In genomic region chr2:195658541-195658890, GRCh38 we compare ENCODE assay signal across 8 cellular contexts. TPM values are rescaled to one million over a fixed set of nuclear protein-coding genes. Genes with fewer than 3 reads are reported as not detected.
DNase-seq lines count a peak whose midpoint lies in the region; ATAC-seq and TF ChIP-seq lines count a peak whose summit lies in the region.

No MANE protein-coding gene starts in this region.

- no peak for TF ChIP-seq POLR2A in thyroid gland (IDR thresholded peaks at IDR 0.05)
- TF ChIP-seq POLR2A in GM18505 (IDR thresholded peaks at IDR 0.05; ENCODE audit: borderline replicate concordance, extremely low read depth, insufficient read depth, insufficient read length), result no peak

- intact Hi-C loops in thyroid gland (cut with DNase I), result no loop called here

- TF ChIP-seq CTCF in astrocyte of the spinal cord (IDR thresholded peaks at IDR 0.05; ENCODE audit: low read depth, low read length) (no peak), thyroid gland (IDR thresholded peaks at IDR 0.05) (no peak)

- no peaks in the 10 kb centered on the region for H3K36me3 ChIP-seq in thyroid gland

- no peaks in the 10 kb centered on the region for H3K27me3 ChIP-seq in thyroid gland

- 0% methylated on average over 1 of the region's 1 CpG for WGBS in thyroid gland, 2 donors

- no peaks in the 10 kb centered on the region for H3K9me3 ChIP-seq in thyroid gland

- H3K4me1 ChIP-seq in thyroid gland, result peaks cover 5 to 10% of the 10 kb centered on the region in 2 donors

- H3K27ac ChIP-seq in thyroid gland, result peak overlapping the region; percentile 97 to 99 (median 97)

- in situ Hi-C loops in astrocyte of the spinal cord (cut with HindIII; ENCODE audit: low sequenced_read_pairs), result no loop called here

- peak; percentile 22 for DNase-seq in stimulated activated CD4-positive, alpha-beta T cell treated with anti-CD3 and anti-CD28 coated beads, Interleukin-2, amount 100 ng/mL, for 4 hours (ENCODE audit: low read depth)
- DNase-seq in stimulated activated CD4-positive, alpha-beta T cell treated with anti-CD3 and anti-CD28 coated beads, Interleukin-12 subunit alpha, Interleukin-12 subunit beta, amount 100 ng/mL, for 4 hours, result no peak
- DNase-seq in NCI-H82 (lab: John Stamatoyannopoulos, UW), result peak; percentile 58
- peak; percentile 88 for DNase-seq in astrocyte of the spinal cord (ENCODE audit: low read depth, low spot score)
- DNase-seq in left kidney (ENCODE audit: low read depth, low spot score), result peak; percentile 37
- DNase-seq in thyroid gland, result no peak
- DNase-seq in DMS114 treated with DMSO at 0.1 percent for 48 hours (lab: John Stamatoyannopoulos, UW; ENCODE audit: unreplicated experiment), result no peak

- H3K4me3 ChIP-seq in astrocyte of the spinal cord (ENCODE audit: low read depth, low read length), result peak overlapping the region; percentile 89
- H3K4me3 ChIP-seq in thyroid gland (replicated peaks in 1 of 3), result peak overlapping the region; percentile 80 to 93 (median 92)

- no peak for ATAC-seq in GM18505 (IDR thresholded peaks at IDR 0.05; ENCODE audit: unreplicated experiment)

RNA-seq across cellular contexts. Expression of gene SLC39A10, which starts 1.5 kb away (rescaled TPM):
- 100 to 1,000 TPM in 2 of 4 donors, 10 to 100 TPM in 2; 74.4 to 119 (median 93.5) TPM for total RNA-seq in thyroid gland

Comparison
In these comparisons a context has a peak if more than half of its experiments do, and no peak if none do; other contexts are left out.
1. DNase-seq: peak in stimulated activated CD4-positive, alpha-beta T cell treated with anti-CD3 and anti-CD28 coated beads, Interleukin-2, amount 100 ng/mL, for 4 hours (single experiment), NCI-H82 (single experiment), astrocyte of the spinal cord (single experiment) and left kidney (single experiment); none in stimulated activated CD4-positive, alpha-beta T cell treated with anti-CD3 and anti-CD28 coated beads, Interleukin-12 subunit alpha, Interleukin-12 subunit beta, amount 100 ng/mL, for 4 hours (single experiment), thyroid gland (0 of 2) and DMS114 treated with DMSO at 0.1 percent for 48 hours (single experiment).